8 cellular contexts compared by ENCODE assay signal in genomic region chr5:62354028-62354874, GRCh38. TPM values are rescaled to one million over a fixed set of nuclear protein-coding genes. Genes with fewer than 3 reads are reported as not detected.
A peak's percentile ranks its signal among the peaks of the same experiment; 100 is the strongest.
DNase-seq lines count a peak whose midpoint lies in the region; ATAC-seq and TF ChIP-seq lines count a peak whose summit lies in the region.

No MANE protein-coding gene starts in this region.

- H3K9me2 ChIP-seq in MM.1S (replicated peaks; ENCODE audit: insufficient read depth, low read length), result no peaks in the 10 kb centered on the region
- H3K9me2 ChIP-seq in hepatocyte (replicated peaks; ENCODE audit: insufficient read depth), result no peaks in the 10 kb centered on the region

- POLR2A ChIA-PET in activated CD8-positive, alpha-beta T cell treated with anti-CD3 and anti-CD28 coated beads, Interleukin-2, amount 10 ng/mL, durations not matched to agents 7 days and 5 days (lab: Charles Lee), result interaction anchor here (1.0 kb wide), 1 partner anchor 48 kb away, joined by 3 read pairs; the partner anchor contains the start of gene KIF2A

- no peaks in the 10 kb centered on the region for H3K27me3 Mint-ChIP-seq in activated CD8-positive, alpha-beta T cell treated with anti-CD3 and anti-CD28 coated beads, Interleukin-2, amount 10 ng/mL, durations not matched to agents 7 days and 5 days (ENCODE audit: low read depth)

- peak; percentile 60 for TF ChIP-seq CTCF in MM.1S (IDR thresholded peaks at IDR 0.05; ENCODE audit: low read length)
- TF ChIP-seq CTCF in hepatocyte (IDR thresholded peaks at IDR 0.05; ENCODE audit: poor library complexity), result peak; percentile 70

- no peaks in the 10 kb centered on the region for H3K9me3 Mint-ChIP-seq in activated CD8-positive, alpha-beta T cell treated with anti-CD3 and anti-CD28 coated beads, Interleukin-2, amount 10 ng/mL, durations not matched to agents 7 days and 5 days (ENCODE audit: insufficient read depth)

- H3K36me3 Mint-ChIP-seq in activated CD8-positive, alpha-beta T cell treated with anti-CD3 and anti-CD28 coated beads, Interleukin-2, amount 10 ng/mL, durations not matched to agents 7 days and 5 days (ENCODE audit: low read depth), result peaks cover 48% of the 10 kb centered on the region

- H3K79me2 ChIP-seq in MM.1S (ENCODE audit: low read length), result no peaks in the 10 kb centered on the region
- no peaks in the 10 kb centered on the region for H3K79me2 ChIP-seq in hepatocyte

- H3K27ac Mint-ChIP-seq in activated CD8-positive, alpha-beta T cell treated with anti-CD3 and anti-CD28 coated beads, Interleukin-2, amount 10 ng/mL, durations not matched to agents 7 days and 5 days, result no peak overlapping the region

- ATAC-seq in activated CD8-positive, alpha-beta T cell treated with anti-CD3 and anti-CD28 coated beads, Interleukin-2, amount 10 ng/mL, durations not matched to agents 7 days and 5 days, result peak; percentile 77

- no peak overlapping the region for H3K4me3 Mint-ChIP-seq in activated CD8-positive, alpha-beta T cell treated with anti-CD3 and anti-CD28 coated beads, Interleukin-2, amount 10 ng/mL, durations not matched to agents 7 days and 5 days

- no peak overlapping the region for H3K4me2 ChIP-seq in MM.1S (ENCODE audit: low read depth, low read length)
- H3K4me2 ChIP-seq in hepatocyte, result no peak overlapping the region

- no peak overlapping the region for H3K27ac ChIP-seq in MM.1S (ENCODE audit: low read length)
- H3K27ac ChIP-seq in hepatocyte, result no peak overlapping the region

- no peaks in the 10 kb centered on the region for H3K4me1 ChIP-seq in HAP-1
- H3K4me1 ChIP-seq in MM.1S (ENCODE audit: low read length), result no peaks in the 10 kb centered on the region
- no peaks in the 10 kb centered on the region for H3K4me1 ChIP-seq in hepatocyte (ENCODE audit: insufficient read depth)

- H3K36me3 ChIP-seq in HAP-1 (replicated peaks) (peaks cover 36% of the 10 kb centered on the region), MM.1S (replicated peaks; ENCODE audit: insufficient read depth, low read length) (no peaks in the 10 kb centered on the region; the same call in 1 of the 2 replicates), hepatocyte (replicated peaks; ENCODE audit: insufficient read depth, low read depth) (no peaks in the 10 kb centered on the region)

- H3K27me3 ChIP-seq in HAP-1 (ENCODE audit: low read depth) (no peaks in the 10 kb centered on the region), MM.1S (replicated peaks; ENCODE audit: insufficient read depth, low read length) (no peaks in the 10 kb centered on the region), hepatocyte (no peaks in the 10 kb centered on the region)

- H3K9ac ChIP-seq in MM.1S (ENCODE audit: low read length), result no peak overlapping the region

- no peak overlapping the region for H2AFZ ChIP-seq in MM.1S (ENCODE audit: low read length)
- H2AFZ ChIP-seq in hepatocyte, result no peak overlapping the region

- in situ Hi-C loops in HAP-1 (cut with MboI; ENCODE audit: low sequenced_read_pairs), result no loop called here

- CTCF ChIA-PET in activated CD8-positive, alpha-beta T cell treated with anti-CD3 and anti-CD28 coated beads, Interleukin-2, amount 10 ng/mL, durations not matched to agents 7 days and 5 days (lab: Charles Lee), result interaction anchor here (1.0 to 6.2 kb wide), 7 partner anchors 10 to 130 kb away, joined by 3 to 69 read pairs (median 5); partner anchors contain the start of gene KIF2A

- DNase-seq in AG08395 (ENCODE audit: low spot score) (peak; percentile 36), GM04504 (ENCODE audit: low read depth) (peak; percentile 24), HAP-1 (ENCODE audit: low spot score in 2 of 2) (peak; percentile 27 to 52), MM.1S (peak; percentile 55), hepatocyte (ENCODE audit: low spot score) (peak; percentile 72), stromal cell of bone marrow (ENCODE audit: low read depth) (peak; percentile 31), T-helper 9 cell (no peak)
- peak; percentile 47 for DNase-seq in activated CD8-positive, alpha-beta T cell treated with anti-CD3 and anti-CD28 coated beads, Interleukin-2, amount 10 ng/mL, durations not matched to agents 7 days and 5 days

- H3F3A ChIP-seq in MM.1S (ENCODE audit: insufficient read depth, low read length), result no peaks in the 10 kb centered on the region

- H3K9me3 ChIP-seq in HAP-1 (no peaks in the 10 kb centered on the region), MM.1S (replicated peaks; ENCODE audit: insufficient read depth, low read length) (no peaks in the 10 kb centered on the region), hepatocyte (ENCODE audit: low read depth) (no peaks in the 10 kb centered on the region)

- H4K20me1 ChIP-seq in MM.1S (ENCODE audit: insufficient read depth, low read length), result no peaks in the 10 kb centered on the region
- no peaks in the 10 kb centered on the region for H4K20me1 ChIP-seq in hepatocyte (ENCODE audit: insufficient read depth, poor library complexity, severe bottlenecking)

- no peak overlapping the region for H3K4me3 ChIP-seq in HAP-1
- H3K4me3 ChIP-seq in MM.1S (ENCODE audit: low read length), result no peak overlapping the region
- no peak overlapping the region for H3K4me3 ChIP-seq in hepatocyte

- H3K4me1 Mint-ChIP-seq in activated CD8-positive, alpha-beta T cell treated with anti-CD3 and anti-CD28 coated beads, Interleukin-2, amount 10 ng/mL, durations not matched to agents 7 days and 5 days (ENCODE audit: low read depth), result peaks cover 13% of the 10 kb centered on the region

RNA-seq across cellular contexts. Expression of gene KIF2A, which starts 48.2 kb away (rescaled TPM):
- 100 to 1,000 TPM; 149 to 151 TPM for total RNA-seq in activated CD8-positive, alpha-beta T cell treated with anti-CD3 and anti-CD28 coated beads, Interleukin-2, amount 10 ng/mL, durations not matched to agents 7 days and 5 days
- total RNA-seq in hepatocyte, result 46.9 and 60.5 TPM in 2 replicates
- polyA plus RNA-seq in hepatocyte, result 28.3 and 35.2 TPM in 2 replicates

RNA-seq across cellular contexts. Expression of gene DIMT1, which starts 49.5 kb away (rescaled TPM):
- 10 to 100 TPM; 24.8 to 28.8 TPM for total RNA-seq in activated CD8-positive, alpha-beta T cell treated with anti-CD3 and anti-CD28 coated beads, Interleukin-2, amount 10 ng/mL, durations not matched to agents 7 days and 5 days
- total RNA-seq in hepatocyte, result 23.5 and 25.4 TPM in 2 replicates
- 25.7 and 30.9 TPM in 2 replicates for polyA plus RNA-seq in hepatocyte

RNA-seq across cellular contexts. Expression of gene IPO11, which starts 58.3 kb away (rescaled TPM):
- total RNA-seq in activated CD8-positive, alpha-beta T cell treated with anti-CD3 and anti-CD28 coated beads, Interleukin-2, amount 10 ng/mL, durations not matched to agents 7 days and 5 days, result 10 to 100 TPM; 34.8 to 38.9 TPM
- 18.3 and 24.2 TPM in 2 replicates for total RNA-seq in hepatocyte
- polyA plus RNA-seq in hepatocyte, result 7.1 and 10.3 TPM in 2 replicates
